In genomic region chr2:42116195-42117181, GRCh38 we compare ENCODE assay signal across 1 cellular context.
TF ChIP-seq lines count a peak whose summit lies in the region.

No MANE protein-coding gene starts in this region.

TF ChIP-seq in HepG2, 621 proteins besides CTCF, POLR2A, EP300 and RAD21 (continued from another document and continues in another):
- TF ChIP-seq CSRNP2 (CRISPR knock-in tag; conservative IDR thresholded peaks at IDR 0.05; ENCODE audit: low read depth) = no peak
- TF ChIP-seq ZNF224 (CRISPR knock-in tag; IDR thresholded peaks at IDR 0.05) = no peak
- TF ChIP-seq ZNF33B (CRISPR knock-in tag; IDR thresholded peaks at IDR 0.05) = no peak
- no peak for TF ChIP-seq MXD3 (CRISPR knock-in tag; IDR thresholded peaks at IDR 0.05)
- no peak for TF ChIP-seq SETDB1 (CRISPR knock-in tag; IDR thresholded peaks at IDR 0.05; ENCODE audit: borderline replicate concordance)
- TF ChIP-seq CEBPG (CRISPR knock-in tag; IDR thresholded peaks at IDR 0.05) = peak; percentile 84
- TF ChIP-seq, protein P1, sequence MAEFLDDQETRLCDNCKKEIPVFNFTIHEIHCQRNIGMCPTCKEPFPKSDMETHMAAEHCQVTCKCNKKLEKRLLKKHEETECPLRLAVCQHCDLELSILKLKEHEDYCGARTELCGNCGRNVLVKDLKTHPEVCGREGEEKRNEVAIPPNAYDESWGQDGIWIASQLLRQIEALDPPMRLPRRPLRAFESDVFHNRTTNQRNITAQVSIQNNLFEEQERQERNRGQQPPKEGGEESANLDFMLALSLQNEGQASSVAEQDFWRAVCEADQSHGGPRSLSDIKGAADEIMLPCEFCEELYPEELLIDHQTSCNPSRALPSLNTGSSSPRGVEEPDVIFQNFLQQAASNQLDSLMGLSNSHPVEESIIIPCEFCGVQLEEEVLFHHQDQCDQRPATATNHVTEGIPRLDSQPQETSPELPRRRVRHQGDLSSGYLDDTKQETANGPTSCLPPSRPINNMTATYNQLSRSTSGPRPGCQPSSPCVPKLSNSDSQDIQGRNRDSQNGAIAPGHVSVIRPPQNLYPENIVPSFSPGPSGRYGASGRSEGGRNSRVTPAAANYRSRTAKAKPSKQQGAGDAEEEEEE (CRISPR knock-in tag; IDR thresholded peaks at IDR 0.05; ENCODE audit: borderline replicate concordance) = no peak
- TF ChIP-seq ARID2 (CRISPR knock-in tag; IDR thresholded peaks at IDR 0.05; ENCODE audit: borderline replicate concordance) = peak; percentile 61; the same call in 1 of the 2 replicates
- TF ChIP-seq, protein P2, sequence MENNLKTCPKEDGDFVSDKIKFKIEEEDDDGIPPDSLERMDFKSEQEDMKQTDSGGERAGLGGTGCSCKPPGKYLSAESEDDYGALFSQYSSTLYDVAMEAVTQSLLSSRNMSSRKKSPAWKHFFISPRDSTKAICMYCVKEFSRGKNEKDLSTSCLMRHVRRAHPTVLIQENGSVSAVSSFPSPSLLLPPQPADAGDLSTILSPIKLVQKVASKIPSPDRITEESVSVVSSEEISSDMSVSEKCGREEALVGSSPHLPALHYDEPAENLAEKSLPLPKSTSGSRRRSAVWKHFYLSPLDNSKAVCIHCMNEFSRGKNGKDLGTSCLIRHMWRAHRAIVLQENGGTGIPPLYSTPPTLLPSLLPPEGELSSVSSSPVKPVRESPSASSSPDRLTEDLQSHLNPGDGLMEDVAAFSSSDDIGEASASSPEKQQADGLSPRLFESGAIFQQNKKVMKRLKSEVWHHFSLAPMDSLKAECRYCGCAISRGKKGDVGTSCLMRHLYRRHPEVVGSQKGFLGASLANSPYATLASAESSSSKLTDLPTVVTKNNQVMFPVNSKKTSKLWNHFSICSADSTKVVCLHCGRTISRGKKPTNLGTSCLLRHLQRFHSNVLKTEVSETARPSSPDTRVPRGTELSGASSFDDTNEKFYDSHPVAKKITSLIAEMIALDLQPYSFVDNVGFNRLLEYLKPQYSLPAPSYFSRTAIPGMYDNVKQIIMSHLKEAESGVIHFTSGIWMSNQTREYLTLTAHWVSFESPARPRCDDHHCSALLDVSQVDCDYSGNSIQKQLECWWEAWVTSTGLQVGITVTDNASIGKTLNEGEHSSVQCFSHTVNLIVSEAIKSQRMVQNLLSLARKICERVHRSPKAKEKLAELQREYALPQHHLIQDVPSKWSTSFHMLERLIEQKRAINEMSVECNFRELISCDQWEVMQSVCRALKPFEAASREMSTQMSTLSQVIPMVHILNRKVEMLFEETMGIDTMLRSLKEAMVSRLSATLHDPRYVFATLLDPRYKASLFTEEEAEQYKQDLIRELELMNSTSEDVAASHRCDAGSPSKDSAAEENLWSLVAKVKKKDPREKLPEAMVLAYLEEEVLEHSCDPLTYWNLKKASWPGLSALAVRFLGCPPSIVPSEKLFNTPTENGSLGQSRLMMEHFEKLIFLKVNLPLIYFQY (CRISPR knock-in tag; IDR thresholded peaks at IDR 0.05; ENCODE audit: borderline replicate concordance) = 0 out of 2 replicates have a peak, but pooled peaks have one; percentile 0
- no peak; the same call in 1 of the 2 replicates for TF ChIP-seq ESRRA (CRISPR knock-in tag; IDR thresholded peaks at IDR 0.05; ENCODE audit: low read depth)
- TF ChIP-seq, protein P3, sequence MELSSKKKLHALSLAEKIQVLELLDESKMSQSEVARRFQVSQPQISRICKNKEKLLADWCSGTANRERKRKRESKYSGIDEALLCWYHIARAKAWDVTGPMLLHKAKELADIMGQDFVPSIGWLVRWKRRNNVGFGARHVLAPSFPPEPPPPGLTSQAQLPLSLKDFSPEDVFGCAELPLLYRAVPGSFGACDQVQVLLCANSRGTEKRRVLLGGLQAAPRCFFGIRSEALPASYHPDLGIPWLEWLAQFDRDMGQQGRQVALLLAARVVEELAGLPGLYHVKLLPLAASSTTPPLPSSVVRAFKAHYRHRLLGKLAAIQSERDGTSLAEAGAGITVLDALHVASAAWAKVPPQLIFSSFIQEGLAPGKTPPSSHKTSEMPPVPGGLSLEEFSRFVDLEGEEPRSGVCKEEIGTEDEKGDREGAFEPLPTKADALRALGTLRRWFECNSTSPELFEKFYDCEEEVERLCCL (CRISPR knock-in tag; IDR thresholded peaks at IDR 0.05; ENCODE audit: borderline replicate concordance) = no peak
- no peak for TF ChIP-seq CAMTA2 (CRISPR knock-in tag; IDR thresholded peaks at IDR 0.05; ENCODE audit: borderline replicate concordance)
- no peak for TF ChIP-seq RBAK (CRISPR knock-in tag; IDR thresholded peaks at IDR 0.05)
- no peak for TF ChIP-seq REL (CRISPR knock-in tag; conservative IDR thresholded peaks at IDR 0.05)
- TF ChIP-seq ZNF891 (CRISPR knock-in tag; IDR thresholded peaks at IDR 0.05) = no peak
- TF ChIP-seq ZNF383 (CRISPR knock-in tag; IDR thresholded peaks at IDR 0.05; ENCODE audit: borderline replicate concordance) = no peak
- TF ChIP-seq NFE2 (CRISPR knock-in tag; IDR thresholded peaks at IDR 0.05) = no peak
- no peak for TF ChIP-seq ETV6 (CRISPR knock-in tag; conservative IDR thresholded peaks at IDR 0.05)
- TF ChIP-seq HMG20A (CRISPR knock-in tag; IDR thresholded peaks at IDR 0.05; ENCODE audit: borderline replicate concordance) = peak; percentile 70; the same call in 1 of the 2 replicates
- TF ChIP-seq NFIC (IDR thresholded peaks at IDR 0.05; ENCODE audit: low read length) = peak; percentile 98
- no peak for TF ChIP-seq TEAD2 (CRISPR knock-in tag; IDR thresholded peaks at IDR 0.05)
- TF ChIP-seq ZNF136 (CRISPR knock-in tag; IDR thresholded peaks at IDR 0.05; ENCODE audit: low read depth) = no peak
- TF ChIP-seq, protein P4, sequence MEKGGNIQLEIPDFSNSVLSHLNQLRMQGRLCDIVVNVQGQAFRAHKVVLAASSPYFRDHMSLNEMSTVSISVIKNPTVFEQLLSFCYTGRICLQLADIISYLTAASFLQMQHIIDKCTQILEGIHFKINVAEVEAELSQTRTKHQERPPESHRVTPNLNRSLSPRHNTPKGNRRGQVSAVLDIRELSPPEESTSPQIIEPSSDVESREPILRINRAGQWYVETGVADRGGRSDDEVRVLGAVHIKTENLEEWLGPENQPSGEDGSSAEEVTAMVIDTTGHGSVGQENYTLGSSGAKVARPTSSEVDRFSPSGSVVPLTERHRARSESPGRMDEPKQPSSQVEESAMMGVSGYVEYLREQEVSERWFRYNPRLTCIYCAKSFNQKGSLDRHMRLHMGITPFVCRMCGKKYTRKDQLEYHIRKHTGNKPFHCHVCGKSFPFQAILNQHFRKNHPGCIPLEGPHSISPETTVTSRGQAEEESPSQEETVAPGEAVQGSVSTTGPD (CRISPR knock-in tag; IDR thresholded peaks at IDR 0.05) = peak; percentile 97
- no peak; the same call in 1 of the 2 replicates for TF ChIP-seq ZNF761 (CRISPR knock-in tag; conservative IDR thresholded peaks at IDR 0.05)
- no peak for TF ChIP-seq NR0B2 (CRISPR knock-in tag; IDR thresholded peaks at IDR 0.05)
- TF ChIP-seq ZMYM4 (CRISPR knock-in tag; IDR thresholded peaks at IDR 0.05) = peak; percentile 46; the same call in 1 of the 2 replicates
- peak; percentile 67; the same call in 1 of the 2 replicates for TF ChIP-seq BRF2 (CRISPR knock-in tag; IDR thresholded peaks at IDR 0.05)
- TF ChIP-seq ZEB1 (IDR thresholded peaks at IDR 0.05; ENCODE audit: insufficient replicate concordance, low read depth) = peak; percentile 76
- no peak for TF ChIP-seq TBP (CRISPR knock-in tag; IDR thresholded peaks at IDR 0.05)
- TF ChIP-seq, protein P5, sequence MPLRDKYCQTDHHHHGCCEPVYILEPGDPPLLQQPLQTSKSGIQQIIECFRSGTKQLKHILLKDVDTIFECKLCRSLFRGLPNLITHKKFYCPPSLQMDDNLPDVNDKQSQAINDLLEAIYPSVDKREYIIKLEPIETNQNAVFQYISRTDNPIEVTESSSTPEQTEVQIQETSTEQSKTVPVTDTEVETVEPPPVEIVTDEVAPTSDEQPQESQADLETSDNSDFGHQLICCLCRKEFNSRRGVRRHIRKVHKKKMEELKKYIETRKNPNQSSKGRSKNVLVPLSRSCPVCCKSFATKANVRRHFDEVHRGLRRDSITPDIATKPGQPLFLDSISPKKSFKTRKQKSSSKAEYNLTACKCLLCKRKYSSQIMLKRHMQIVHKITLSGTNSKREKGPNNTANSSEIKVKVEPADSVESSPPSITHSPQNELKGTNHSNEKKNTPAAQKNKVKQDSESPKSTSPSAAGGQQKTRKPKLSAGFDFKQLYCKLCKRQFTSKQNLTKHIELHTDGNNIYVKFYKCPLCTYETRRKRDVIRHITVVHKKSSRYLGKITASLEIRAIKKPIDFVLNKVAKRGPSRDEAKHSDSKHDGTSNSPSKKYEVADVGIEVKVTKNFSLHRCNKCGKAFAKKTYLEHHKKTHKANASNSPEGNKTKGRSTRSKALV (CRISPR knock-in tag; IDR thresholded peaks at IDR 0.05) = no peak
- TF ChIP-seq WIZ (CRISPR knock-in tag; IDR thresholded peaks at IDR 0.05) = no peak
- TF ChIP-seq PAX8 (CRISPR knock-in tag; IDR thresholded peaks at IDR 0.05; ENCODE audit: borderline replicate concordance) = no peak
- TF ChIP-seq EEA1 (CRISPR knock-in tag; IDR thresholded peaks at IDR 0.05; ENCODE audit: borderline replicate concordance) = no peak
- TF ChIP-seq ZNF335 (CRISPR knock-in tag; IDR thresholded peaks at IDR 0.05) = no peak
- TF ChIP-seq, protein P6, sequence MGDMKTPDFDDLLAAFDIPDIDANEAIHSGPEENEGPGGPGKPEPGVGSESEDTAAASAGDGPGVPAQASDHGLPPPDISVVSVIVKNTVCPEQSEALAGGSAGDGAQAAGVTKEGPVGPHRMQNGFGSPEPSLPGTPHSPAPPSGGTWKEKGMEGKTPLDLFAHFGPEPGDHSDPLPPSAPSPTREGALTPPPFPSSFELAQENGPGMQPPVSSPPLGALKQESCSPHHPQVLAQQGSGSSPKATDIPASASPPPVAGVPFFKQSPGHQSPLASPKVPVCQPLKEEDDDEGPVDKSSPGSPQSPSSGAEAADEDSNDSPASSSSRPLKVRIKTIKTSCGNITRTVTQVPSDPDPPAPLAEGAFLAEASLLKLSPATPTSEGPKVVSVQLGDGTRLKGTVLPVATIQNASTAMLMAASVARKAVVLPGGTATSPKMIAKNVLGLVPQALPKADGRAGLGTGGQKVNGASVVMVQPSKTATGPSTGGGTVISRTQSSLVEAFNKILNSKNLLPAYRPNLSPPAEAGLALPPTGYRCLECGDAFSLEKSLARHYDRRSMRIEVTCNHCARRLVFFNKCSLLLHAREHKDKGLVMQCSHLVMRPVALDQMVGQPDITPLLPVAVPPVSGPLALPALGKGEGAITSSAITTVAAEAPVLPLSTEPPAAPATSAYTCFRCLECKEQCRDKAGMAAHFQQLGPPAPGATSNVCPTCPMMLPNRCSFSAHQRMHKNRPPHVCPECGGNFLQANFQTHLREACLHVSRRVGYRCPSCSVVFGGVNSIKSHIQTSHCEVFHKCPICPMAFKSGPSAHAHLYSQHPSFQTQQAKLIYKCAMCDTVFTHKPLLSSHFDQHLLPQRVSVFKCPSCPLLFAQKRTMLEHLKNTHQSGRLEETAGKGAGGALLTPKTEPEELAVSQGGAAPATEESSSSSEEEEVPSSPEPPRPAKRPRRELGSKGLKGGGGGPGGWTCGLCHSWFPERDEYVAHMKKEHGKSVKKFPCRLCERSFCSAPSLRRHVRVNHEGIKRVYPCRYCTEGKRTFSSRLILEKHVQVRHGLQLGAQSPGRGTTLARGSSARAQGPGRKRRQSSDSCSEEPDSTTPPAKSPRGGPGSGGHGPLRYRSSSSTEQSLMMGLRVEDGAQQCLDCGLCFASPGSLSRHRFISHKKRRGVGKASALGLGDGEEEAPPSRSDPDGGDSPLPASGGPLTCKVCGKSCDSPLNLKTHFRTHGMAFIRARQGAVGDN (CRISPR knock-in tag; IDR thresholded peaks at IDR 0.05) = no peak; the same call in 1 of the 2 replicates
- no peak for TF ChIP-seq CHCHD3 (CRISPR knock-in tag; IDR thresholded peaks at IDR 0.05)
- no peak for TF ChIP-seq MAFG (CRISPR knock-in tag; IDR thresholded peaks at IDR 0.05)
- no peak for TF ChIP-seq ATAD3A (CRISPR knock-in tag; IDR thresholded peaks at IDR 0.05)
- no peak for TF ChIP-seq JUNB (CRISPR knock-in tag; IDR thresholded peaks at IDR 0.05; ENCODE audit: borderline replicate concordance)
